Comparison of ENCODE assay signal across 32 cellular contexts in the genomic region with DNA sequence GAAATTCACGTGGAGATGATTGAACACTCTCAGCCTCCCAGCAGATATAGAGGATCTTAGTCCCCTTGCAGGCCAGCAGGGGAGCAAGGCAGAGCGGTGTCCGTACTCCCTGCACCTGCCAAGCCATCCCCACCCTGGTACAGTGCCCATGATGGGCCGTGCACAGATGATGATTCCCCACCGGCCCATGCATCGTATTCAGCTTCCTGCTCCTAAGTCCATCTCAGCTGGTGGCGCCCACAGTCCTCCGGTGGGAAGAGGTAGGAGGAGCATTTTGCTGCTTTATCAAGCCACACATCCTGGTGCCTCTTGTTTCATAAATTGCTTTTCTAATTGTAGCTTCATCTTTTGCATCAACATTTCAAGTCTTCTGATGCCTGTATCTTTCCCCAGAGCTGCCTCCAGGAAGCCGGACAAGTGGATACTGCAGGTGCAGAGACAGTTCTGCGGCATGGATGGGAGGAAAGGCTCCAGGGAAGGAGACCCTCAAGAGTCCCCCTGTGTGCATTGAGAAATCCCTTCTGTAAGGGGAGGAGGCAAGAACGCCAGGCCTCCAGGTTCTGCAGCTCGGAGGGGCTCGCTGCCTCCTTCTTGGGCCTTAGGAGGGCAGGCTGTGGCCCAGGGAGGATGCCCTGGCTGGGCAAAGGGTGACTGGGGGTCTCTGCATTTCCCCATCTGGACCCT. TPM values are rescaled to one million over a fixed set of nuclear protein-coding genes. Genes with fewer than 3 reads are reported as not detected.
DNase-seq lines count a peak whose midpoint lies in the region; ATAC-seq, FAIRE-seq and TF ChIP-seq lines count a peak whose summit lies in the region.
"Had no signal": no experiment of that assay in that cellular context is flagged by ENCODE, and none has a peak within 500 bp of the region (broad histone marks: within the 10 kb centered on the region; RNA-seq: fewer than 3 reads in every experiment).

No MANE protein-coding gene starts in this region.

- H3K9me3 ChIP-seq in kidney (ENCODE audit: control insufficient read depth in 1 of 2, low read length in 2 of 2): no peaks in the 10 kb centered on the region
- H3K9me3 ChIP-seq: HAP-1 had no signal

- H3K9ac ChIP-seq in kidney (ENCODE audit: low read length in 2 of 2): no peak overlapping the region
- H3K9ac ChIP-seq: GM23248 had no signal

- no peak overlapping the region for H3K4me3 ChIP-seq in kidney (ENCODE audit: low read length in 2 of 2)
- H3K4me3 ChIP-seq: GM23248, HAP-1, K562 had no signal

- ATAC-seq in sciatic nerve: no peak

- no peaks in the 10 kb centered on the region for H3K4me1 ChIP-seq in kidney (ENCODE audit: control insufficient read depth in 1 of 2, insufficient read depth in 1 of 2, low read depth in 1 of 2, low read length in 2 of 2)
- H3K4me1 ChIP-seq: HAP-1 had no signal

- peaks cover 5% of the 10 kb centered on the region for H3K9me3 Mint-ChIP-seq in activated T-cell treated with anti-CD3 and anti-CD28 coated beads, Interleukin-2, amount 50 U/mL, for 24 hours
- H3K9me3 Mint-ChIP-seq in chondrocyte (ENCODE audit: low read depth): no peaks in the 10 kb centered on the region
- H3K9me3 Mint-ChIP-seq: CD8-positive, alpha-beta memory T cell had no signal

- TF ChIP-seq CTCF in kidney (IDR thresholded peaks at IDR 0.05; ENCODE audit: borderline replicate concordance, extremely low read depth, insufficient read depth) (no peak), chondrocyte (IDR thresholded peaks at IDR 0.05) (no peak)

- H3K27me3 Mint-ChIP-seq in activated T-cell treated with anti-CD3 and anti-CD28 coated beads, Interleukin-2, amount 50 U/mL, for 24 hours: no peaks in the 10 kb centered on the region
- H3K27me3 Mint-ChIP-seq in chondrocyte (ENCODE audit: low read depth): no peaks in the 10 kb centered on the region

- H3K4me1 Mint-ChIP-seq in activated T-cell treated with anti-CD3 and anti-CD28 coated beads, Interleukin-2, amount 50 U/mL, for 24 hours (ENCODE audit: low read depth): no peaks in the 10 kb centered on the region
- H3K4me1 Mint-ChIP-seq in chondrocyte (ENCODE audit: low read depth): no peaks in the 10 kb centered on the region
- H3K4me1 Mint-ChIP-seq: CD8-positive, alpha-beta memory T cell had no signal

- no peak overlapping the region for H3K27ac ChIP-seq in kidney (ENCODE audit: low read depth in 2 of 2, low read length in 2 of 2)
- H3K27ac ChIP-seq: C4-2B, GM23248 had no signal

- peak; percentile 7 for DNase-seq in activated T-cell treated with anti-CD3 and anti-CD28 coated beads, Interleukin-2, amount 50 U/mL, for 1 hour
- no peak for DNase-seq in activated T-cell treated with anti-CD3 and anti-CD28 coated beads, Interleukin-2, amount 50 U/mL, for 24 hours
- DNase-seq in D341Med (ENCODE audit: low spot score) (peak; percentile 18), kidney (peak; percentile 12), sciatic nerve (ENCODE audit: low spot score) (peak; percentile 31), AG08396 (ENCODE audit: low spot score) (no peak), chondrocyte (ENCODE audit: low spot score) (no peak), GM19240 (ENCODE audit: insufficient read length, low spot score) (no peak)
- DNase-seq: CD8-positive, alpha-beta memory T cell; DMS153; DND-41; GM23248; HFFc6; Kasumi-1; MV-4-11; NCI-H1105; NCI-H146; NCI-H1930; NCI-H446; NCI-H524 treated with DMSO at 0.1 percent for 48 hours; NCI-H774; RPMI8226; SHP77 had no signal

- no peak overlapping the region for H3K27ac Mint-ChIP-seq in activated T-cell treated with anti-CD3 and anti-CD28 coated beads, Interleukin-2, amount 50 U/mL, for 24 hours
- no peak overlapping the region for H3K27ac Mint-ChIP-seq in chondrocyte (ENCODE audit: unreplicated experiment)
- H3K27ac Mint-ChIP-seq: CD8-positive, alpha-beta memory T cell; HFFc6 had no signal

- no peaks in the 10 kb centered on the region for H3K36me3 Mint-ChIP-seq in activated T-cell treated with anti-CD3 and anti-CD28 coated beads, Interleukin-2, amount 50 U/mL, for 24 hours (ENCODE audit: low read depth)
- H3K36me3 Mint-ChIP-seq in chondrocyte (ENCODE audit: low read depth): no peaks in the 10 kb centered on the region
- H3K36me3 Mint-ChIP-seq: CD8-positive, alpha-beta memory T cell had no signal

- H3K4me3 Mint-ChIP-seq in activated T-cell treated with anti-CD3 and anti-CD28 coated beads, Interleukin-2, amount 50 U/mL, for 24 hours: no peak overlapping the region
- no peak overlapping the region for H3K4me3 Mint-ChIP-seq in chondrocyte (ENCODE audit: unreplicated experiment)
- H3K4me3 Mint-ChIP-seq: HFFc6 had no signal

- intact Hi-C loops in kidney (cut with DNase I): no loop called here
- intact Hi-C loops in sciatic nerve (cut with DNase I): no loop called here

- FAIRE-seq in kidney (lab: Jason Lieb, UNC): no peak
- FAIRE-seq: A204.1, GM18507, HTR-8/SVneo, K562 had no signal

- H3K36me3 ChIP-seq in kidney (ENCODE audit: control insufficient read depth in 1 of 2, insufficient read depth in 2 of 2, low read length in 2 of 2): no peaks in the 10 kb centered on the region
- H3K36me3 ChIP-seq: HAP-1 had no signal

RNA-seq across cellular contexts. Expression of a gene that starts 55.3 kb away (rescaled TPM):
- total RNA-seq in kidney: 3.2 TPM
- 1.4 TPM for polyA plus RNA-seq in kidney (ENCODE audit: insufficient read depth, low read depth, low replicate concordance)
- 2.5 TPM for total RNA-seq in sciatic nerve
- 0.05 to 0.10 TPM in 2 of 3 replicates, not detected in the other for total RNA-seq in chondrocyte
- total RNA-seq: CD8-positive, alpha-beta memory T cell; GM23248; HFFc6; M059J; SK-MEL-5 had no signal
- polyA plus RNA-seq: AG04450; CD8-positive, alpha-beta memory T cell; GM23248 had no signal

Comparison
In these comparisons a context has a peak if more than half of its experiments do, and no peak if none do; other contexts are left out.
1. DNase-seq: peak in activated T-cell treated with anti-CD3 and anti-CD28 coated beads, Interleukin-2, amount 50 U/mL, for 1 hour (single experiment), D341Med (single experiment), kidney (single experiment) and sciatic nerve (single experiment); none in activated T-cell treated with anti-CD3 and anti-CD28 coated beads, Interleukin-2, amount 50 U/mL, for 24 hours (single experiment), AG08396 (single experiment), chondrocyte (single experiment) and GM19240 (single experiment).